Comparison of ENCODE assay signal across 8 cellular contexts in genomic region chr13:26601669-26602068, GRCh38. TPM values are rescaled to one million over a fixed set of nuclear protein-coding genes. Genes with fewer than 3 reads are reported as not detected.
DNase-seq lines count a peak whose midpoint lies in the region; TF ChIP-seq lines count a peak whose summit lies in the region.

No MANE protein-coding gene starts in this region.

- H3K9me3 ChIP-seq in trophoblast cell (ENCODE audit: insufficient read depth, low read depth, low read length), result no peaks in the 10 kb centered on the region

- intact Hi-C loops in dorsolateral prefrontal cortex (cut with DNase I), result no loop called here

- peak in 30 of 56 donors; percentile 7 to 48 (median 24) for TF ChIP-seq CTCF in dorsolateral prefrontal cortex (IDR thresholded peaks at IDR 0.05 in 54 of 56, conservative IDR thresholded peaks at IDR 0.05 in 2 of 56; ENCODE audit: low read depth in 1 of 56, partially characterized antibody in 56 of 56)

- no peak overlapping the region for H3K4me3 ChIP-seq in dorsolateral prefrontal cortex
- H3K4me3 ChIP-seq in trophoblast cell (ENCODE audit: low read depth, low read length), result no peak overlapping the region

- H3K79me2 ChIP-seq in trophoblast cell (ENCODE audit: control insufficient read depth, insufficient read depth, low read length, poor library complexity), result no peaks in the 10 kb centered on the region

- no peak overlapping the region for H3K14ac ChIP-seq in trophoblast cell (ENCODE audit: low read length)

- H3K36me3 ChIP-seq in trophoblast cell (ENCODE audit: control insufficient read depth in 1 of 2, insufficient read depth in 2 of 2, low read length in 2 of 2), result no peaks in the 10 kb centered on the region

- H3K27me3 ChIP-seq in dorsolateral prefrontal cortex, result no peaks in the 10 kb centered on the region
- H3K27me3 ChIP-seq in trophoblast cell (ENCODE audit: insufficient read depth, low read length), result no peaks in the 10 kb centered on the region

- no peaks in the 10 kb centered on the region for H3K4me1 ChIP-seq in trophoblast cell (ENCODE audit: control insufficient read depth in 1 of 2, insufficient read depth in 2 of 2, low read length in 2 of 2)

- DNase-seq in AG20443 (ENCODE audit: low spot score), result peak; percentile 61
- peak; percentile 1 for DNase-seq in GM19238 (ENCODE audit: insufficient read length, low spot score)
- peak; percentile 20 for DNase-seq in NCI-H2029 (lab: John Stamatoyannopoulos, UW)
- DNase-seq in dorsolateral prefrontal cortex, result peak in 1 of 10 donors; percentile 41
- DNase-seq in activated effector memory CD4-positive, alpha-beta T cell treated with Interleukin-2 at 50 U/mL for 16 hours, result no peak
- DNase-seq in stimulated activated CD8-positive, alpha-beta memory T cell treated with anti-CD3 and anti-CD28 coated beads, Interleukin-4, amount 100 ng/mL, for 48 hours, result no peak
- no peak for DNase-seq in NCI-H345 treated with DMSO at 0.1 percent for 48 hours (lab: John Stamatoyannopoulos, UW; ENCODE audit: unreplicated experiment)
- DNase-seq in trophoblast cell, result no peak

- no peak overlapping the region for H2BK12ac ChIP-seq in trophoblast cell (ENCODE audit: low read length)

- no peaks in the 10 kb centered on the region for H3K79me1 ChIP-seq in trophoblast cell (ENCODE audit: low read length)

- H3K4ac ChIP-seq in trophoblast cell (ENCODE audit: low read depth, low read length), result no peak overlapping the region

- no peak overlapping the region for H2AFZ ChIP-seq in trophoblast cell (ENCODE audit: insufficient read depth, low read length, poor library complexity)

- H2BK120ac ChIP-seq in trophoblast cell (ENCODE audit: insufficient read depth, low read length, poor library complexity), result no peak overlapping the region

- no peak overlapping the region for H2AK5ac ChIP-seq in trophoblast cell (ENCODE audit: low read length)

- no peak overlapping the region for H4K8ac ChIP-seq in trophoblast cell (ENCODE audit: low read depth, low read length)

- H3K18ac ChIP-seq in trophoblast cell (ENCODE audit: low read length), result no peak overlapping the region

- H3K4me2 ChIP-seq in trophoblast cell (ENCODE audit: low read length), result no peak overlapping the region

- H3K23ac ChIP-seq in trophoblast cell (ENCODE audit: low read length), result no peak overlapping the region

- no CpG with 5 or more reads among the region's 2 CpGs for WGBS in trophoblast cell (ENCODE audit: extremely low coverage, insufficient coverage, insufficient read length)

- no peak overlapping the region for H4K12ac ChIP-seq in trophoblast cell (ENCODE audit: low read depth, low read length)

- no peak overlapping the region for H3K9ac ChIP-seq in trophoblast cell (ENCODE audit: low read length)

- no peak overlapping the region for H4K91ac ChIP-seq in trophoblast cell (ENCODE audit: low read depth, low read length)

- H2BK5ac ChIP-seq in trophoblast cell (ENCODE audit: low read depth, low read length, poor library complexity), result no peak overlapping the region

- H3K27ac ChIP-seq in dorsolateral prefrontal cortex, result peak overlapping the region in 1 of 59 donors; percentile 1
- H3K27ac ChIP-seq in trophoblast cell (ENCODE audit: low read depth, low read length), result no peak overlapping the region

RNA-seq across cellular contexts. Expression of gene WASF3, which starts 44.2 kb away (rescaled TPM):
- total RNA-seq in dorsolateral prefrontal cortex, result 100 to 1,000 TPM in 117 of 120 experiments, 10 to 100 TPM in 3; 84.2 to 234 (median 141) TPM
- 3.3 and 3.6 TPM in 2 replicates for polyA plus RNA-seq in trophoblast cell (2013)

Comparison
In these comparisons a context has a peak if more than half of its experiments do, and no peak if none do; other contexts are left out.
1. DNase-seq: peak in AG20443 (single experiment), GM19238 (single experiment) and NCI-H2029 (single experiment); none in activated effector memory CD4-positive, alpha-beta T cell treated with Interleukin-2 at 50 U/mL for 16 hours (single experiment), stimulated activated CD8-positive, alpha-beta memory T cell treated with anti-CD3 and anti-CD28 coated beads, Interleukin-4, amount 100 ng/mL, for 48 hours (single experiment), NCI-H345 treated with DMSO at 0.1 percent for 48 hours (single experiment) and trophoblast cell (0 of 2).